In genomic region chr12:53300187-53300586, GRCh38 we compare ENCODE assay signal across 8 cellular contexts. TPM values are rescaled to one million over a fixed set of nuclear protein-coding genes. Genes with fewer than 3 reads are reported as not detected.
DNase-seq lines count a peak whose midpoint lies in the region; ATAC-seq and TF ChIP-seq lines count a peak whose summit lies in the region.

No MANE protein-coding gene starts in this region.

- H3K27ac ChIP-seq in mammary epithelial cell (ENCODE audit: insufficient read depth, low read depth, low read length) (peak overlapping the region; percentile 73), vagina (peak overlapping the region; percentile 65)

- H3K9me3 ChIP-seq in Caco-2 (no peaks in the 10 kb centered on the region), Loucy (ENCODE audit: insufficient read depth, low read depth, low read length) (no peaks in the 10 kb centered on the region), mammary epithelial cell (replicated peaks; ENCODE audit: insufficient read depth, low read length) (no peaks in the 10 kb centered on the region), mucosa of descending colon (no peaks in the 10 kb centered on the region), vagina (no peaks in the 10 kb centered on the region)

- no peaks in the 10 kb centered on the region for H3K9me2 ChIP-seq in Loucy (replicated peaks; ENCODE audit: low read depth, low read length)

- TF ChIP-seq CTCF in Caco-2 (IDR thresholded peaks at IDR 0.05; ENCODE audit: insufficient read depth in 1 of 2, low read depth in 1 of 2, low read length in 1 of 2, severe bottlenecking in 1 of 2, unreplicated experiment in 1 of 2) (no peak), Loucy (conservative IDR thresholded peaks at IDR 0.05; ENCODE audit: low read length) (no peak), mammary epithelial cell (conservative IDR thresholded peaks at IDR 0.05 in 1 of 2, IDR thresholded peaks at IDR 0.05 in 1 of 2; ENCODE audit: extremely low read depth in 1 of 2, insufficient read depth in 1 of 2, low read depth in 1 of 2, low read length in 2 of 2) (no peak), mucosa of descending colon (IDR thresholded peaks at IDR 0.05) (no peak), vagina (IDR thresholded peaks at IDR 0.05) (no peak)

- peaks cover 48% of the 10 kb centered on the region for H3K36me3 Mint-ChIP-seq in Caco-2 (ENCODE audit: insufficient read depth, unreplicated experiment)

- TF ChIP-seq POLR2A in vagina (IDR thresholded peaks at IDR 0.05), result no peak

- peaks cover 25% of the 10 kb centered on the region for H3K4me1 Mint-ChIP-seq in Caco-2 (ENCODE audit: low read depth, unreplicated experiment)

- POLR2A ChIA-PET in Caco-2 (lab: Charles Lee), result interaction anchor here (1.0 to 1.4 kb wide), 3 partner anchors 21 to 201 kb away, joined by 4 to 10 read pairs (median 5); partner anchors contain the start of genes AAAS, SP1 and TARBP2

- peak overlapping the region; percentile 81 for H3K4me3 Mint-ChIP-seq in Caco-2 (ENCODE audit: unreplicated experiment)

- H3K4me2 ChIP-seq in Loucy (ENCODE audit: low read depth, low read length, poor library complexity, severe bottlenecking), result peak overlapping the region; percentile 96
- H3K4me2 ChIP-seq in mammary epithelial cell (ENCODE audit: insufficient read depth, low read depth, low read length), result peak overlapping the region; percentile 91

- H3K9ac ChIP-seq in Loucy (ENCODE audit: low read depth, low read length, poor library complexity, severe bottlenecking) (peak overlapping the region; percentile 73), mammary epithelial cell (ENCODE audit: insufficient read depth, low read length) (peak overlapping the region; percentile 82)

- no peaks in the 10 kb centered on the region; the same call in 1 of the 2 replicates for H3F3A ChIP-seq in Loucy (ENCODE audit: low read depth)

- no peaks in the 10 kb centered on the region for H3K27me3 Mint-ChIP-seq in Caco-2 (ENCODE audit: insufficient read depth, unreplicated experiment)

- H3K4me1 ChIP-seq in Caco-2, result peaks cover 18% of the 10 kb centered on the region
- peaks cover 28% of the 10 kb centered on the region for H3K4me1 ChIP-seq in Loucy (ENCODE audit: insufficient read depth, low read length, poor library complexity, severe bottlenecking)
- peaks cover 24% of the 10 kb centered on the region for H3K4me1 ChIP-seq in mammary epithelial cell (ENCODE audit: insufficient read depth, low read length)
- peaks cover 21% of the 10 kb centered on the region for H3K4me1 ChIP-seq in mucosa of descending colon (ENCODE audit: low read depth)
- H3K4me1 ChIP-seq in vagina, result peaks cover 47% of the 10 kb centered on the region

- dilution Hi-C loops in mammary epithelial cell (cut with HindIII; ENCODE audit: low sequenced_read_pairs), result no loop called here

- H3K27me3 ChIP-seq in Caco-2 (replicated peaks; ENCODE audit: control insufficient read depth, insufficient read depth, low read length) (no peaks in the 10 kb centered on the region), Loucy (ENCODE audit: insufficient read depth, low read length, poor library complexity, severe bottlenecking) (no peaks in the 10 kb centered on the region), mammary epithelial cell (ENCODE audit: insufficient read depth, low read length) (no peaks in the 10 kb centered on the region), vagina (no peaks in the 10 kb centered on the region)

- intact Hi-C loops in Caco-2 (cut with micrococcal nuclease; ENCODE audit: unreplicated experiment), result no loop called here
- intact Hi-C loops in mammary epithelial cell (cut with micrococcal nuclease), result no loop called here
- intact Hi-C loops in mucosa of descending colon (cut with DNase I, micrococcal nuclease), result no loop called here
- intact Hi-C loops in vagina (cut with DNase I), result no loop called here

- in situ Hi-C loops in mammary epithelial cell (cut with MboI; ENCODE audit: low sequenced_read_pairs in 2 of 2), result no loop called here

- BruUV-seq in Caco-2 (replicated peaks; lab: Mats Ljungman, UMichigan) (no TSS peak), mammary epithelial cell (replicated peaks; lab: Mats Ljungman, UMichigan) (no TSS peak)

- peak overlapping the region; percentile 76; the same call in 1 of the 2 replicates for H2AFZ ChIP-seq in Loucy (ENCODE audit: low read length)
- H2AFZ ChIP-seq in mammary epithelial cell (ENCODE audit: low read depth, low read length), result peak overlapping the region; percentile 96

- H3K9me3 Mint-ChIP-seq in Caco-2 (ENCODE audit: unreplicated experiment), result no peaks in the 10 kb centered on the region

- peaks cover 42% of the 10 kb centered on the region for H3K79me2 ChIP-seq in Loucy (ENCODE audit: insufficient read depth, low read length)
- peaks cover 66% of the 10 kb centered on the region for H3K79me2 ChIP-seq in mammary epithelial cell (ENCODE audit: insufficient read depth, low read length)

- CTCF ChIA-PET in Caco-2 (lab: Charles Lee), result interaction anchor here (1.0 to 1.6 kb wide), 3 partner anchors 21 to 86 kb away, joined by 3 to 23 read pairs (median 6); partner anchors contain the start of gene AAAS
- CTCF ChIA-PET in mammary epithelial cell (lab: Charles Lee; ENCODE audit: low non-redundant PET), result no interaction called here

- H3K4me3 ChIP-seq in Caco-2 (ENCODE audit: low read depth, low read length) (peak overlapping the region; percentile 64), Loucy (ENCODE audit: low read length, poor library complexity, severe bottlenecking) (peak overlapping the region; percentile 93), mammary epithelial cell (replicated peaks in 1 of 3; ENCODE audit: insufficient read depth in 1 of 3, low read depth in 2 of 3, low read length in 3 of 3) (peak overlapping the region; percentile 81 to 92 (median 84)), mucosa of descending colon (peak overlapping the region; percentile 59), vagina (peak overlapping the region; percentile 62 to 66)

- 3% methylated on average over 12 of the region's 12 CpGs for WGBS in mammary epithelial cell (ENCODE audit: low coverage, missing lambda C conversion rate)

- ATAC-seq in mucosa of descending colon, result no peak
- no peak for ATAC-seq in GM19023 (IDR thresholded peaks at IDR 0.05; ENCODE audit: unreplicated experiment)

- H4K20me1 ChIP-seq in Loucy (ENCODE audit: insufficient read depth, low read length, poor library complexity, severe bottlenecking) (peaks cover 3% of the 10 kb centered on the region), mammary epithelial cell (ENCODE audit: insufficient read depth, low read length) (no peaks in the 10 kb centered on the region)

- H3K36me3 ChIP-seq in Caco-2 (ENCODE audit: control insufficient read depth, insufficient read depth, low read length) (peaks cover 2% of the 10 kb centered on the region), Loucy (ENCODE audit: insufficient read depth, low read length) (peaks cover under 1% of the 10 kb centered on the region; the same call in 1 of the 2 replicates), mammary epithelial cell (ENCODE audit: insufficient read depth, low read length) (peaks cover 8% of the 10 kb centered on the region), mucosa of descending colon (ENCODE audit: low read depth) (no peaks in the 10 kb centered on the region), vagina (peaks cover 0 to 34% of the 10 kb centered on the region in 2 donors)

- peak overlapping the region; percentile 69 for H3K27ac Mint-ChIP-seq in Caco-2 (ENCODE audit: unreplicated experiment)

- DNase-seq in Caco-2, result no peak
- DNase-seq in mammary epithelial cell, result peak; percentile 13
- no peak for DNase-seq in mucosa of descending colon
- DNase-seq in vagina (ENCODE audit: extremely low spot score in 2 of 2), result no peak
- DNase-seq in KG1 (lab: John Stamatoyannopoulos, UW), result no peak
- no peak for DNase-seq in NCI-H748 treated with DMSO at 0.1 percent for 48 hours (lab: John Stamatoyannopoulos, UW)

RNA-seq across cellular contexts. Expression of gene MYG1, which starts 0.7 kb away (rescaled TPM):
- total RNA-seq in Caco-2 (2022) (56.3 and 59.8 TPM in 2 replicates), mammary epithelial cell (10 to 100 TPM; 29.5 to 61.9 TPM), mucosa of descending colon (10 to 100 TPM; 35.4 to 54.9 (median 38.0) TPM), vagina (41.5 TPM)
- polyA plus RNA-seq in mammary epithelial cell, result 50.9 TPM
- polyA minus RNA-seq in mammary epithelial cell, result 31.3 TPM

RNA-seq across cellular contexts. Expression of gene PFDN5, which starts 4.8 kb away (rescaled TPM):
- total RNA-seq in Caco-2 (2022) (251 and 264 TPM in 2 replicates), mammary epithelial cell (100 to 1,000 TPM; 162 to 187 TPM), mucosa of descending colon (100 to 1,000 TPM; 262 to 390 (median 268) TPM), vagina (673 TPM)
- polyA plus RNA-seq in mammary epithelial cell, result 581 TPM
- 173 TPM for polyA minus RNA-seq in mammary epithelial cell

RNA-seq across cellular contexts. Expression of gene AAAS, which starts 21.2 kb away (rescaled TPM):
- total RNA-seq in Caco-2 (2022) (63.8 and 67.2 TPM in 2 replicates), mammary epithelial cell (10 to 100 TPM; 29.2 to 45.4 TPM), mucosa of descending colon (10 to 100 TPM; 40.2 to 46.9 (median 46.3) TPM), vagina (30.9 TPM)
- polyA plus RNA-seq in mammary epithelial cell, result 58.3 TPM
- 84.3 TPM for polyA minus RNA-seq in mammary epithelial cell

RNA-seq across cellular contexts. Expression of gene ESPL1, which starts 32.1 kb away (rescaled TPM):
- total RNA-seq in Caco-2 (2022) (32.3 and 34.9 TPM in 2 replicates), mammary epithelial cell (10 to 100 TPM in 1 of 2 donors, under 1 TPM in 1; 0.67 to 19.7 TPM), mucosa of descending colon (10 to 100 TPM in 1 of 3 donors, 1 to 10 TPM in 2; 4.5 to 13.1 (median 5.8) TPM), vagina (17.7 TPM)
- 10.0 TPM for polyA plus RNA-seq in mammary epithelial cell
- polyA minus RNA-seq in mammary epithelial cell, result 62.4 TPM

RNA-seq across cellular contexts. Expression of gene SP7, which starts 36.0 kb away (rescaled TPM):
- total RNA-seq in Caco-2 (2022), result not detected in 2 replicates
- total RNA-seq in mammary epithelial cell, result not detected
- not detected for polyA plus RNA-seq in mammary epithelial cell
- polyA minus RNA-seq in mammary epithelial cell, result not detected
- not detected for total RNA-seq in mucosa of descending colon
- not detected for total RNA-seq in vagina
